Comparison of ENCODE assay signal across 18 cellular contexts in the genomic region with DNA sequence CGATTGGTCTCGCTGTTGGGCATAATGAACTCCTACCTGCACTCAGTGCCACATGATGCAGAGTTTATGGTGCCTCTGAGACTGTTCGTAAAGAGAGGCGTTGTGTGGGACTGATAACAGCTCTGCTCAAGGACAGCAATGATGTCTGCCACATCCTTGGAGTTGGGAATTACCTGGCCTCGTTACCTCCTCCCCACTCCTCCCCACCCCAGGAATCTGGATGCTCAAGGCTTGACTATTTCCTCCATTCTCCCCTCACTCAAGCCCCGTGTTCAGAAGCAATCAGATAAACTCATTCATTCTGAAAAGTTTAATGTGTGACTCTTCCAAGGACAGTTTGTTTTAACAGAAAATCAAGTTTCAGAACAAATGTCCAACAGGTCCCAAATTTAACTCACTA.
DNase-seq lines count a peak whose midpoint lies in the region; ATAC-seq and TF ChIP-seq lines count a peak whose summit lies in the region.
"Had no signal": no experiment of that assay in that cellular context is flagged by ENCODE, and none has a peak within 500 bp of the region (broad histone marks: within the 10 kb centered on the region; RNA-seq: fewer than 3 reads in every experiment).

No MANE protein-coding gene starts in this region.

- H3K9me3 ChIP-seq in esophagus muscularis mucosa = no peaks in the 10 kb centered on the region
- H3K9me3 ChIP-seq in transverse colon = no peaks in the 10 kb centered on the region
- H3K9me3 ChIP-seq: right lobe of liver had no signal

- TF ChIP-seq EP300 in esophagus muscularis mucosa (IDR thresholded peaks at IDR 0.05) (no peak), transverse colon (IDR thresholded peaks at IDR 0.05; ENCODE audit: low read depth) (no peak)

- H3K36me3 Mint-ChIP-seq in nephron progenitor cell (ENCODE audit: low read depth) = no peaks in the 10 kb centered on the region

- H3K27ac ChIP-seq in VCaP (peak overlapping the region; percentile 91), esophagus muscularis mucosa (replicated peaks in 1 of 4) (peak overlapping the region; percentile 81 to 86 (median 82)), transverse colon (peak overlapping the region; percentile 67 to 85 (median 75))
- H3K27ac ChIP-seq: GM23248 had no signal

- intact Hi-C loops in esophagus muscularis mucosa (cut with DNase I) = loop anchor here (5.0 kb wide), 2 partner anchors 146 to 274 kb away; partner anchors contain the start of gene JADE1
- intact Hi-C loops in transverse colon (cut with DNase I; ENCODE audit: low total_unique reads) = no loop called here

- H3K27me3 ChIP-seq in esophagus muscularis mucosa (no peaks in the 10 kb centered on the region), transverse colon (no peaks in the 10 kb centered on the region)
- H3K27me3 ChIP-seq: right lobe of liver had no signal

- no peak for ATAC-seq in GM19463 (IDR thresholded peaks at IDR 0.05; ENCODE audit: unreplicated experiment)
- ATAC-seq in HG03521 (IDR thresholded peaks at IDR 0.05; ENCODE audit: unreplicated experiment) = no peak
- ATAC-seq: right lobe of liver had no signal

- H3K4me3 Mint-ChIP-seq in nephron progenitor cell = no peak overlapping the region
- H3K4me3 Mint-ChIP-seq: neural crest cell; stimulated activated naive CD8-positive, alpha-beta T cell treated with anti-CD3 and anti-CD28 coated beads, Interleukin-15, Interleukin-2, amounts not matched to agents 100 ng/mL and 50 ng/mL, for 24 hours had no signal

- in situ Hi-C loops in transverse colon (cut with MboI; ENCODE audit: low pct_ligation_motif_present in 1 of 4, low pct_unique_long_range_greater_than_20kb in 1 of 4, low sequenced_read_pairs in 3 of 4) = no loop called here

- peaks cover 19% of the 10 kb centered on the region for H3K4me1 Mint-ChIP-seq in nephron progenitor cell

- DNase-seq in esophagus muscularis mucosa (ENCODE audit: extremely low spot score) (no peak), nephron progenitor cell (no peak), transverse colon (no peak)
- DNase-seq in activated CD4-positive, alpha-beta T cell treated with anti-CD3 and anti-CD28 coated beads, Interleukin-2, amount 50 U/mL, for 1 hour = no peak
- DNase-seq: activated CD4-positive, CD25-positive, alpha-beta regulatory T cell treated with anti-CD3 and anti-CD28 coated beads, Interleukin-2, amount 50 U/mL, for 72 hours; aorta; cortex of kidney; foreskin melanocyte; GM23248; Karpas-422; NCI-H1092 treated with DMSO at 0.1 percent for 48 hours; NCI-H69; right lobe of liver had no signal

- TF ChIP-seq CTCF in VCaP (conservative IDR thresholded peaks at IDR 0.05) = no peak
- no peak for TF ChIP-seq CTCF in esophagus muscularis mucosa (IDR thresholded peaks at IDR 0.05)
- TF ChIP-seq CTCF in nephron progenitor cell (IDR thresholded peaks at IDR 0.05) = no peak
- TF ChIP-seq CTCF in transverse colon (IDR thresholded peaks at IDR 0.05) = no peak

- peaks cover 5% of the 10 kb centered on the region for H3K27me3 Mint-ChIP-seq in nephron progenitor cell (ENCODE audit: low read depth, poor library complexity)
- H3K27me3 Mint-ChIP-seq: stimulated activated naive CD8-positive, alpha-beta T cell treated with anti-CD3 and anti-CD28 coated beads, Interleukin-15, Interleukin-2, amounts not matched to agents 100 ng/mL and 50 ng/mL, for 24 hours had no signal

- peak overlapping the region; percentile 6 for H3K27ac Mint-ChIP-seq in nephron progenitor cell
- H3K27ac Mint-ChIP-seq: stimulated activated naive CD8-positive, alpha-beta T cell treated with anti-CD3 and anti-CD28 coated beads, Interleukin-15, Interleukin-2, amounts not matched to agents 100 ng/mL and 50 ng/mL, for 24 hours had no signal

- H3K4me1 ChIP-seq in esophagus muscularis mucosa (peaks cover 30 to 56% (median 48%) of the 10 kb centered on the region in 4 donors), transverse colon (peaks cover 4 to 37% (median 17%) of the 10 kb centered on the region in 4 donors)
- H3K4me1 ChIP-seq: right lobe of liver had no signal

- H3K4me3 ChIP-seq in esophagus muscularis mucosa (no peak overlapping the region), transverse colon (no peak overlapping the region)
- H3K4me3 ChIP-seq: GM23248, right lobe of liver had no signal

- TF ChIP-seq POLR2A in esophagus muscularis mucosa (IDR thresholded peaks at IDR 0.05; ENCODE audit: low read depth) = no peak
- TF ChIP-seq POLR2A in transverse colon (IDR thresholded peaks at IDR 0.05) = no peak

- WGBS in esophagus muscularis mucosa = 95% methylated on average over 6 of the region's 6 CpGs
- 45 to 70% methylated on average over 2 to 6 of the region's 6 CpGs for WGBS in transverse colon (ENCODE audit: low coverage in 1 of 2), 2 donors

- no peaks in the 10 kb centered on the region for H3K36me3 ChIP-seq in esophagus muscularis mucosa
- H3K36me3 ChIP-seq in transverse colon = no peaks in the 10 kb centered on the region
- H3K36me3 ChIP-seq: right lobe of liver had no signal

- H3K9me3 Mint-ChIP-seq in nephron progenitor cell = peaks cover 3% of the 10 kb centered on the region
- H3K9me3 Mint-ChIP-seq: neural crest cell; stimulated activated naive CD8-positive, alpha-beta T cell treated with anti-CD3 and anti-CD28 coated beads, Interleukin-15, Interleukin-2, amounts not matched to agents 100 ng/mL and 50 ng/mL, for 24 hours had no signal
